In genomic region chr11:62839050-62840015, GRCh38 we compare ENCODE assay signal across 8 cellular contexts. TPM values are rescaled to one million over a fixed set of nuclear protein-coding genes. Genes with fewer than 3 reads are reported as not detected.
DNase-seq lines count a peak whose midpoint lies in the region; ATAC-seq and TF ChIP-seq lines count a peak whose summit lies in the region.

Gene WDR74, minus strand, starts transcription at chr11:62839590. Its CDS starts 20 bp downstream, at chr11:62839570.

- CTCF ChIA-PET in naive thymus-derived CD4-positive, alpha-beta T cell (lab: Charles Lee): interaction anchor here (0.5 to 2.6 kb wide), 4 partner anchors 15 to 441 kb away, joined by 3 to 12 read pairs (median 6); partner anchors contain the start of genes HNRNPUL2 and TTC9C

- no peak for TF ChIP-seq CTCF in DND-41 (IDR thresholded peaks at IDR 0.05; ENCODE audit: borderline replicate concordance, extremely low read depth, low read length, poor library complexity, severe bottlenecking)
- TF ChIP-seq CTCF in fibroblast of lung (conservative IDR thresholded peaks at IDR 0.05 in 1 of 2, IDR thresholded peaks at IDR 0.05 in 1 of 2; ENCODE audit: low read depth in 1 of 2, low read length in 2 of 2): no peak

- H3K4me3 ChIP-seq in DND-41 (ENCODE audit: low read depth in 1 of 2, low read length in 2 of 2) (peak within 1 kb of the TSS; percentile 90 to 92), fibroblast of lung (replicated peaks in 1 of 4; ENCODE audit: control extremely low read depth in 1 of 4, insufficient read depth in 1 of 4, low read depth in 3 of 4, low read length in 4 of 4) (peak within 1 kb of the TSS; percentile 75 to 94 (median 90))
- H3K4me3 ChIP-seq in naive thymus-derived CD4-positive, alpha-beta T cell (ENCODE audit: low read length): peak within 1 kb of the TSS; percentile 73

- H3K27ac ChIP-seq in DND-41 (ENCODE audit: low read length): peak within 1 kb of the TSS; percentile 99
- H3K27ac ChIP-seq in fibroblast of lung (ENCODE audit: insufficient read depth, low read length): peak within 1 kb of the TSS; percentile 79
- H3K27ac ChIP-seq in naive thymus-derived CD4-positive, alpha-beta T cell (ENCODE audit: low read depth, low read length): peak within 1 kb of the TSS; percentile 99

- H3K27ac Mint-ChIP-seq in naive thymus-derived CD4-positive, alpha-beta T cell: no peak within 1 kb of the TSS
- H3K27ac Mint-ChIP-seq in stimulated activated naive B cell treated with anti-CD40 and anti-IgM and Interleukin-4, amounts not matched to agents 10 μg/mL and 1 μg/mL and 100 μg/mL, for 72 hours: no peak within 1 kb of the TSS

- H3K9me3 Mint-ChIP-seq in naive thymus-derived CD4-positive, alpha-beta T cell: no peaks in the 10 kb centered on the region
- H3K9me3 Mint-ChIP-seq in stimulated activated naive B cell treated with anti-CD40 and anti-IgM and Interleukin-4, amounts not matched to agents 10 μg/mL and 1 μg/mL and 100 μg/mL, for 72 hours: no peaks in the 10 kb centered on the region

- H3K4me3 Mint-ChIP-seq in naive thymus-derived CD4-positive, alpha-beta T cell: no peak within 1 kb of the TSS
- no peak within 1 kb of the TSS for H3K4me3 Mint-ChIP-seq in stimulated activated naive B cell treated with anti-CD40 and anti-IgM and Interleukin-4, amounts not matched to agents 10 μg/mL and 1 μg/mL and 100 μg/mL, for 72 hours

- no peaks in the 10 kb centered on the region for H3K9me3 ChIP-seq in DND-41 (ENCODE audit: insufficient read depth, low read length, severe bottlenecking)
- no peaks in the 10 kb centered on the region for H3K9me3 ChIP-seq in fibroblast of lung (ENCODE audit: control insufficient read depth, insufficient read depth, low read depth, low read length)
- H3K9me3 ChIP-seq in naive thymus-derived CD4-positive, alpha-beta T cell (ENCODE audit: control insufficient read depth in 2 of 3, low read length in 3 of 3): no peaks in the 10 kb centered on the region

- H2AFZ ChIP-seq in DND-41 (ENCODE audit: low read depth, low read length) (peak within 1 kb of the TSS; percentile 92), fibroblast of lung (ENCODE audit: low read length) (no peak within 1 kb of the TSS)

- intact Hi-C loops in naive thymus-derived CD4-positive, alpha-beta T cell (cut with micrococcal nuclease): loop anchor here (1.0 to 5.0 kb wide), 14 partner anchors 7 to 288 kb away; partner anchors contain the start of genes HNRNPUL2 (in 2 of the 2), NXF1 (in 2 of the 2), TAF6L (in 2 of the 2) and EML3 (in 1 of the 2)

- H4K20me1 ChIP-seq in DND-41 (ENCODE audit: insufficient read depth, low read length) (peaks cover 2% of the 10 kb centered on the region; the same call in 1 of the 2 replicates), fibroblast of lung (ENCODE audit: control insufficient read depth, extremely low read depth, insufficient read depth, low read length) (no peaks in the 10 kb centered on the region)

- peaks cover 57% of the 10 kb centered on the region for H3K4me1 ChIP-seq in DND-41 (ENCODE audit: insufficient read depth, low read length)
- peaks cover 5% of the 10 kb centered on the region for H3K4me1 ChIP-seq in fibroblast of lung (ENCODE audit: control insufficient read depth, extremely low read depth, insufficient read depth, low read length)
- peaks cover 9 to 22% of the 10 kb centered on the region in 2 donors for H3K4me1 ChIP-seq in naive thymus-derived CD4-positive, alpha-beta T cell (ENCODE audit: control insufficient read depth in 2 of 2, insufficient read depth in 2 of 2, low read length in 2 of 2)

- ATAC-seq in DND-41 (ENCODE audit: insufficient read depth, low read depth) (peak; percentile 47), GM21786 (IDR thresholded peaks at IDR 0.05; ENCODE audit: unreplicated experiment) (peak; percentile 40)
- ATAC-seq in naive thymus-derived CD4-positive, alpha-beta T cell: peak; percentile 59
- ATAC-seq in stimulated activated naive B cell treated with anti-CD40 and anti-IgM and Interleukin-4, amounts not matched to agents 10 μg/mL and 1 μg/mL and 100 μg/mL, for 72 hours (replicated peaks): peak; percentile 41 to 53

- peaks cover 0 to 6% (median 0%) of the 10 kb centered on the region in 5 donors for H3K27me3 Mint-ChIP-seq in naive thymus-derived CD4-positive, alpha-beta T cell
- H3K27me3 Mint-ChIP-seq in stimulated activated naive B cell treated with anti-CD40 and anti-IgM and Interleukin-4, amounts not matched to agents 10 μg/mL and 1 μg/mL and 100 μg/mL, for 72 hours: no peaks in the 10 kb centered on the region

- POLR2A ChIA-PET in naive thymus-derived CD4-positive, alpha-beta T cell (lab: Charles Lee): interaction anchor here (0.7 to 3.4 kb wide), 34 partner anchors 7 to 1963 kb away, joined by 3 to 379 read pairs (median 12); partner anchors contain the start of genes BSCL2, C11orf98, CSKMT and GNG3

- DNase-seq in DND-41 (peak; percentile 93), LHCN-M2 (ENCODE audit: low read depth) (peak; percentile 92), RKO (ENCODE audit: low spot score) (peak; percentile 95), activated T-helper 1 cell treated with Interleukin-2 at 50 U/mL for 16 hours (ENCODE audit: low read depth) (peak; percentile 87), fibroblast of lung (ENCODE audit: low read depth in 2 of 2) (peak; percentile 91 to 92)
- DNase-seq in naive thymus-derived CD4-positive, alpha-beta T cell: peak; percentile 74 to 96 (median 92)
- DNase-seq in stimulated activated naive B cell treated with anti-CD40 and anti-IgM and Interleukin-4, amounts not matched to agents 10 μg/mL and 1 μg/mL and 100 μg/mL, for 72 hours: peak; percentile 85

- H3K36me3 ChIP-seq in DND-41 (ENCODE audit: insufficient read depth, low read length): peaks cover 35% of the 10 kb centered on the region
- peaks cover 13% of the 10 kb centered on the region for H3K36me3 ChIP-seq in fibroblast of lung (ENCODE audit: control insufficient read depth, insufficient read depth, low read length)
- H3K36me3 ChIP-seq in naive thymus-derived CD4-positive, alpha-beta T cell (ENCODE audit: control insufficient read depth in 2 of 3, insufficient read depth in 3 of 3, low read length in 3 of 3): peaks cover 0 to 32% (median 10%) of the 10 kb centered on the region in 3 experiments

- peaks cover 10 to 23% (median 10%) of the 10 kb centered on the region in 5 donors for H3K36me3 Mint-ChIP-seq in naive thymus-derived CD4-positive, alpha-beta T cell
- H3K36me3 Mint-ChIP-seq in stimulated activated naive B cell treated with anti-CD40 and anti-IgM and Interleukin-4, amounts not matched to agents 10 μg/mL and 1 μg/mL and 100 μg/mL, for 72 hours: peaks cover 13 to 31% of the 10 kb centered on the region in 2 donors

- H3K4me1 Mint-ChIP-seq in naive thymus-derived CD4-positive, alpha-beta T cell: peaks cover 15 to 41% (median 34%) of the 10 kb centered on the region in 7 donors
- H3K4me1 Mint-ChIP-seq in stimulated activated naive B cell treated with anti-CD40 and anti-IgM and Interleukin-4, amounts not matched to agents 10 μg/mL and 1 μg/mL and 100 μg/mL, for 72 hours: peaks cover 26 to 30% of the 10 kb centered on the region in 2 donors

- H3K9ac ChIP-seq in DND-41 (ENCODE audit: low read depth, low read length) (peak within 1 kb of the TSS; percentile 85), fibroblast of lung (ENCODE audit: insufficient read depth, low read length) (peak within 1 kb of the TSS; percentile 89)

- H3K4me2 ChIP-seq in DND-41 (ENCODE audit: insufficient read depth, low read length) (peak within 1 kb of the TSS; percentile 67), fibroblast of lung (ENCODE audit: extremely low read depth, insufficient read depth, low read length) (peak within 1 kb of the TSS; percentile 88)

- no peaks in the 10 kb centered on the region for H3K27me3 ChIP-seq in DND-41 (ENCODE audit: insufficient read depth, low read length, poor library complexity)
- no peaks in the 10 kb centered on the region for H3K27me3 ChIP-seq in fibroblast of lung (ENCODE audit: control insufficient read depth, insufficient read depth, low read length)
- no peaks in the 10 kb centered on the region for H3K27me3 ChIP-seq in naive thymus-derived CD4-positive, alpha-beta T cell (ENCODE audit: control insufficient read depth in 2 of 2, insufficient read depth in 2 of 2, low read length in 2 of 2)

- H3K79me2 ChIP-seq in DND-41 (ENCODE audit: insufficient read depth, low read length): peaks cover 39% of the 10 kb centered on the region
- peaks cover 20% of the 10 kb centered on the region for H3K79me2 ChIP-seq in fibroblast of lung (ENCODE audit: control insufficient read depth, insufficient read depth, low read length)

RNA-seq across cellular contexts. Expression of gene WDR74, which starts in this region (rescaled TPM):
- total RNA-seq in LHCN-M2 (2014; rRNA removed): 56.5 and 56.6 TPM in 2 replicates
- polyA plus RNA-seq in LHCN-M2 (2012): 30.6 TPM
- total RNA-seq in fibroblast of lung: 85.3 and 86.9 TPM in 2 replicates
- 14.8 and 24.0 TPM in 2 replicates for polyA plus RNA-seq in fibroblast of lung
- polyA plus RNA-seq in fibroblast of lung (2012): 22.8 and 36.2 TPM in 2 replicates
- 31.6 and 48.3 TPM in 2 replicates for polyA minus RNA-seq in fibroblast of lung (ENCODE audit: low replicate concordance)
- 100 to 1,000 TPM in 4 of 5 experiments, 10 to 100 TPM in 1; 87.2 to 279 (median 102) TPM for total RNA-seq in naive thymus-derived CD4-positive, alpha-beta T cell
- polyA plus RNA-seq in naive thymus-derived CD4-positive, alpha-beta T cell: 10 to 100 TPM; 55.0 to 56.9 TPM

Comparison
In these comparisons a context has a peak if more than half of its experiments do, and no peak if none do; other contexts are left out.
1. Peak in every context shown above with its lines: DNase-seq, ATAC-seq, H3K4me3 ChIP-seq and H3K27ac ChIP-seq.